ENCODE assay signal across 34 cellular contexts in genomic region chr20:8635837-8636236, GRCh38.
"Had no signal": no experiment of that assay in that cellular context is flagged by ENCODE, and none has a peak within 500 bp of the region (broad histone marks: within the 10 kb centered on the region; RNA-seq: fewer than 3 reads in every experiment).

No MANE protein-coding gene starts in this region.

- H3K4me3 ChIP-seq: MG63 had no signal

- H3K36me3 ChIP-seq: MG63 had no signal

- H3K9me3 ChIP-seq: MG63 had no signal

- H3K27me3 ChIP-seq: MG63 had no signal

- DNase-seq: Kasumi-1, MG63, MM.1S, MV-4-11, NCI-H1048, NCI-H1092, NCI-H1092 treated with DMSO at 0.1 percent for 48 hours, NCI-H1105, NCI-H1105 treated with DMSO at 0.1 percent for 48 hours, NCI-H1417 treated with DMSO at 0.1 percent for 48 hours, NCI-H1436, NCI-H1436 treated with DMSO at 0.1 percent for 48 hours, NCI-H146, NCI-H1694, NCI-H1694 treated with DMSO at 0.1 percent for 48 hours, NCI-H187, NCI-H187 treated with DMSO at 0.1 percent for 48 hours, NCI-H1930, NCI-H2029, NCI-H2029 treated with DMSO at 0.1 percent for 48 hours, NCI-H2081, NCI-H2081 treated with DMSO at 0.1 percent for 48 hours, NCI-H2107, NCI-H2171, NCI-H2171 treated with DMSO at 0.1 percent for 48 hours, NCI-H2227 treated with DMSO at 0.1 percent for 48 hours, NCI-H226, NCI-H345, NCI-H446, NCI-H446 treated with DMSO at 0.1 percent for 48 hours, NCI-H510A, NCI-H510A treated with DMSO at 0.1 percent for 48 hours, NCI-H524, NCI-H524 treated with DMSO at 0.1 percent for 48 hours had no signal
